ENCODE assay signal across 1 cellular context in genomic region chr15:38564557-38565286, GRCh38.
TF ChIP-seq lines count a peak whose summit lies in the region.

TSS of gene RASGRP1 (minus strand) at chr15:38564814. CDS start at chr15:38564628, 186 bp downstream.

TF ChIP-seq in WTC11, 78 proteins besides CTCF, POLR2A, EP300 and RAD21 (continued from another document):
- TF ChIP-seq ZNF532 (CRISPR knock-in tag; IDR thresholded peaks at IDR 0.05; ENCODE audit: borderline replicate concordance) (no peak), GTF2I (CRISPR knock-in tag; conservative IDR thresholded peaks at IDR 0.05) (no peak), FOXJ3 (CRISPR knock-in tag; IDR thresholded peaks at IDR 0.05; ENCODE audit: borderline replicate concordance) (no peak), ZMAT4 (CRISPR knock-in tag; IDR thresholded peaks at IDR 0.05) (no peak), OVOL2 (CRISPR knock-in tag; IDR thresholded peaks at IDR 0.05; ENCODE audit: borderline replicate concordance) (no peak), EMX1 (CRISPR knock-in tag; IDR thresholded peaks at IDR 0.05) (no peak), ZBTB21 (CRISPR knock-in tag; IDR thresholded peaks at IDR 0.05; ENCODE audit: borderline replicate concordance) (no peak), JUN (CRISPR knock-in tag; IDR thresholded peaks at IDR 0.05) (peak; percentile 61; the same call in 1 of the 2 replicates), FOXK1 (CRISPR knock-in tag; IDR thresholded peaks at IDR 0.05) (peak; percentile 74; the same call in 1 of the 2 replicates), ATF3 (CRISPR knock-in tag; conservative IDR thresholded peaks at IDR 0.05) (no peak), JAZF1 (CRISPR knock-in tag; IDR thresholded peaks at IDR 0.05) (no peak), ATF6 (CRISPR knock-in tag; IDR thresholded peaks at IDR 0.05) (no peak), HMGA2 (CRISPR knock-in tag; IDR thresholded peaks at IDR 0.05) (no peak), NFYB (CRISPR knock-in tag; conservative IDR thresholded peaks at IDR 0.05; ENCODE audit: low read depth) (no peak), NR2C2 (CRISPR knock-in tag; IDR thresholded peaks at IDR 0.05) (no peak), ZNF416 (CRISPR knock-in tag; IDR thresholded peaks at IDR 0.05) (no peak), ZNF671 (CRISPR knock-in tag; IDR thresholded peaks at IDR 0.05) (no peak), NR1H2 (CRISPR knock-in tag; IDR thresholded peaks at IDR 0.05) (no peak), ZNF281 (CRISPR knock-in tag; IDR thresholded peaks at IDR 0.05) (peak; percentile 47; the same call in 1 of the 2 replicates), SMAD3 (CRISPR knock-in tag; IDR thresholded peaks at IDR 0.05; ENCODE audit: borderline replicate concordance) (no peak), SOX15 (CRISPR knock-in tag; IDR thresholded peaks at IDR 0.05) (no peak), HMGXB4 (CRISPR knock-in tag; IDR thresholded peaks at IDR 0.05) (no peak; the same call in 1 of the 2 replicates), SP1 (CRISPR knock-in tag; conservative IDR thresholded peaks at IDR 0.05) (no peak), IRF1 (CRISPR knock-in tag; IDR thresholded peaks at IDR 0.05) (peak; percentile 66; the same call in 1 of the 2 replicates), KAT7 (CRISPR knock-in tag; IDR thresholded peaks at IDR 0.05; ENCODE audit: borderline replicate concordance) (peak; percentile 19; the same call in 1 of the 2 replicates), CREM (CRISPR knock-in tag; IDR thresholded peaks at IDR 0.05) (0 out of 2 replicates have a peak, but pooled peaks have one; percentile 40), NFATC4 (CRISPR knock-in tag; IDR thresholded peaks at IDR 0.05) (no peak), ETV6 (CRISPR knock-in tag; IDR thresholded peaks at IDR 0.05) (peak; percentile 88), MAX (CRISPR knock-in tag; IDR thresholded peaks at IDR 0.05) (peak; percentile 84), MLX (CRISPR knock-in tag; IDR thresholded peaks at IDR 0.05) (no peak), ZNF396 (CRISPR knock-in tag; IDR thresholded peaks at IDR 0.05; ENCODE audit: borderline replicate concordance) (no peak), PREB (CRISPR knock-in tag; IDR thresholded peaks at IDR 0.05; ENCODE audit: borderline replicate concordance) (no peak), ZNF121 (CRISPR knock-in tag; IDR thresholded peaks at IDR 0.05) (no peak), NR3C1 (CRISPR knock-in tag; conservative IDR thresholded peaks at IDR 0.05; ENCODE audit: low read depth) (no peak; the same call in 1 of the 2 replicates), AR (CRISPR knock-in tag; IDR thresholded peaks at IDR 0.05) (no peak)
